15 cellular contexts compared by ENCODE assay signal in the genomic region with DNA sequence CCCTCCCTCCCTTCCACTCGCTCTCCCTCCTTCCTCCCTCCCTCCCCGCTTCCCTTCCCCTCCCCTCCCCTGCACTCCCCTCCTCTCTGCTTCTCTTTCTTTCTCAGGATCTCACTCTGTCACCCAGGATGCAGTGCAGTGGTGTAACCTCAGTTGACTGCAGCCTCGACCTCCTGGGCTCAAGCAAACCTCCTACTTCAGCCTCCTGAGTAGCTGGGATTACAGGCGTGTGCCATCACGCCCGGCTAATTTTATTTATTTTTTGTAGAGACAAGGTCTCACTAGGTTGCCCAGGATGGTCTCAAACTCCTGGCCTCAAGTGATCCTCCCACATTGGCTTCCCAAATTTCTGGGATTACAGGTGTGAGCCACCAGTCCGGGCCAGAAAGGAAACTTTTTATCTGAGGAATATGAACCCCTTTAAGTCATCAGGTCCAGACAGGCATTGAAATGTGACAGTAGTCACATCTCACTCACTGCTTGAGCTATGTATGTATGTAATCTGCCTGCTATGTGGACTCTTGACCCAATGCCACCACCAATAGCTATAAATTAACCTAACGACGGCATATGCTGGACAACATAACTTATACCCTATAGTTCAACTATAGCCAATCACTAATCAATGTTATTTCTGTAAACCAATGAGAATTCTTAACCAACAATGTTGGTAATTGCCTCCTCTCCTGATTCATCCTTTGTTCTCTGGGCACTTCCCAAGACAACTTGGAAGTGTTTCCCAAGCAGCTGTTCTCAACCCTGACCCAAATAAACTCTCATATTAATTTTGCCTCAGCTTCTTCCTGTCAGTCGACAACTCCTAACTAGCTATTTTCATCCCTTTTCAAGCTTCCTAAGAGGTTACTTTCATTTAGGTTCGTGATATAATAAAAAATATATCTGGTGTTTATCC. TPM values are rescaled to one million over a fixed set of nuclear protein-coding genes. Genes with fewer than 3 reads are reported as not detected.
DNase-seq lines count a peak whose midpoint lies in the region; ATAC-seq, FAIRE-seq and TF ChIP-seq lines count a peak whose summit lies in the region.
"Had no signal": no experiment of that assay in that cellular context is flagged by ENCODE, and none has a peak within 500 bp of the region (broad histone marks: within the 10 kb centered on the region; RNA-seq: fewer than 3 reads in every experiment).

No MANE protein-coding gene starts in this region.

- H2BK120ac ChIP-seq in H1 (replicated peaks; ENCODE audit: low read depth, low read length) (peak overlapping the region; percentile 98), mesendoderm (ENCODE audit: low read depth, low read length) (peak overlapping the region; percentile 86)

- in situ Hi-C loops in GM13976 (cut with MboI; ENCODE audit: low sequenced_read_pairs, unreplicated experiment) = no loop called here

- intact Hi-C loops in dorsolateral prefrontal cortex (cut with DNase I) = no loop called here

- peak overlapping the region; percentile 83; the same call in 1 of the 2 replicates for H2BK20ac ChIP-seq in H1 (ENCODE audit: low read length)

- H2BK15ac ChIP-seq in H1 (ENCODE audit: low read length) (no peak overlapping the region), mesendoderm (replicated peaks; ENCODE audit: low read depth) (no peak overlapping the region)

- peak overlapping the region; percentile 30; the same call in 1 of the 2 replicates for H2AK5ac ChIP-seq in H1 (ENCODE audit: low read depth, low read length)
- H2AK5ac ChIP-seq in mesendoderm (ENCODE audit: low read length) = no peak overlapping the region

- peak overlapping the region; percentile 36 for H3K18ac ChIP-seq in H1 (ENCODE audit: extremely low read depth, low read length)
- H3K18ac ChIP-seq in mesendoderm (ENCODE audit: low read length) = peak overlapping the region; percentile 70

- H4K5ac ChIP-seq in H1 (ENCODE audit: insufficient read length, low read depth, low read length) = no peak overlapping the region
- no peak overlapping the region for H4K5ac ChIP-seq in mesendoderm (ENCODE audit: low read length)

- H3K9me3 ChIP-seq in A549 = no peaks in the 10 kb centered on the region
- H3K9me3 ChIP-seq in H1 (ENCODE audit: insufficient read depth in 2 of 2, low read depth in 1 of 2, low read length in 1 of 2) = no peaks in the 10 kb centered on the region
- H3K9me3 ChIP-seq: HAP-1, heart right ventricle had no signal

- CTCF ChIA-PET in A549 (lab: Yijun Ruan, JAX) (interaction anchor here (0.6 to 2.7 kb wide), 9 partner anchors 11 to 259 kb away, joined by 3 to 9 read pairs (median 6); no protein-coding TSS in a partner anchor), H1 (lab: Charles Lee; ENCODE audit: partially characterized antibody) (interaction anchor here (0.6 to 5.7 kb wide), 11 partner anchors 8 to 1161 kb away, joined by 3 to 29 read pairs (median 4); no protein-coding TSS in a partner anchor)

- POLR2A ChIA-PET in A549 (lab: Yijun Ruan, JAX) = interaction anchor here (1.1 to 1.4 kb wide), 2 partner anchors 11 to 38 kb away, joined by 3 to 7 read pairs; partner anchors contain the start of gene SERPINB9
- POLR2A ChIA-PET in H1 (lab: Charles Lee; ENCODE audit: partially characterized antibody) = interaction anchor here (0.7 to 2.5 kb wide), 14 partner anchors 8 to 125 kb away, joined by 3 to 18 read pairs (median 4); no protein-coding TSS in a partner anchor

- H3K4me3 ChIP-seq in A549 (peak overlapping the region; percentile 18; the same call in 1 of the 3 replicates), H1 (ENCODE audit: extremely low read depth in 1 of 4, insufficient read depth in 2 of 4, low read depth in 3 of 4, low read length in 4 of 4) (peak overlapping the region in 1 of 4 experiments; percentile 34; a peak in 2 of 8 replicates), mesendoderm (ENCODE audit: low read length) (no peak overlapping the region), dorsolateral prefrontal cortex (no peak overlapping the region)
- H3K4me3 ChIP-seq: HAP-1, heart right ventricle had no signal

- H3K4me2 ChIP-seq in A549 = peak overlapping the region; percentile 95
- peak overlapping the region; percentile 37 to 58; a peak in 3 of 4 replicates for H3K4me2 ChIP-seq in H1 (ENCODE audit: insufficient read depth in 1 of 2, low read depth in 2 of 2, low read length in 2 of 2)
- H3K4me2 ChIP-seq in mesendoderm (ENCODE audit: low read length) = no peak overlapping the region

- no peak overlapping the region for H3K23ac ChIP-seq in H1 (ENCODE audit: insufficient read length)
- no peak overlapping the region for H3K23ac ChIP-seq in mesendoderm (ENCODE audit: low read length)

- H3K9ac ChIP-seq in H1 (replicated peaks in 1 of 4; ENCODE audit: extremely low read depth in 1 of 4, low read depth in 3 of 4, low read length in 3 of 4) (no peak overlapping the region), mesendoderm (ENCODE audit: low read length) (no peak overlapping the region)

- no peak overlapping the region for H3K14ac ChIP-seq in H1 (ENCODE audit: insufficient read length)

- peak overlapping the region; percentile 69 to 83 for H3K27ac ChIP-seq in A549
- peak overlapping the region; percentile 53 for H3K27ac ChIP-seq in H1 (ENCODE audit: low read depth, low read length)
- peak overlapping the region; percentile 10 for H3K27ac ChIP-seq in mesendoderm (ENCODE audit: low read depth, low read length)
- peak overlapping the region in 1 of 59 donors; percentile 32 for H3K27ac ChIP-seq in dorsolateral prefrontal cortex

- FAIRE-seq in A549 (lab: Jason Lieb, UNC) = no peak
- FAIRE-seq in H1 (lab: Jason Lieb, UNC) = no peak

- H4K91ac ChIP-seq in H1 (replicated peaks; ENCODE audit: insufficient read length, low read length) = peak overlapping the region; percentile 98

- WGBS in A549 (ENCODE audit: missing lambda C conversion rate) = 33% methylated on average over 8 of the region's 11 CpGs
- WGBS in H1 (ENCODE audit: extremely low coverage in 1 of 2, insufficient coverage in 1 of 2, insufficient read length in 1 of 2, insufficient replicate concordance in 2 of 2, low coverage in 1 of 2, low lambda C conversion rate in 2 of 2, missing lambda C conversion rate in 1 of 2), 2 experiments = 57% methylated on average over 9 of the region's 11 CpGs; no CpG with 5 or more reads in 1 of the 2 experiments
- WGBS in mesendoderm (ENCODE audit: extremely low coverage, insufficient coverage, low lambda C conversion rate) = no CpG with 5 or more reads among the region's 11 CpGs

- TF ChIP-seq EP300 in A549 (IDR thresholded peaks at IDR 0.05) (no peak), H1 (IDR thresholded peaks at IDR 0.05; ENCODE audit: borderline replicate concordance in 1 of 2, low read depth in 2 of 2, low read length in 2 of 2) (no peak)

- no peaks in the 10 kb centered on the region for H4K20me1 ChIP-seq in H1 (replicated peaks in 1 of 2; ENCODE audit: control insufficient read depth in 1 of 2, insufficient read depth in 2 of 2, low read length in 2 of 2)

- no peaks in the 10 kb centered on the region for H3K36me3 Mint-ChIP-seq in HFFc6 (ENCODE audit: low read depth)
- H3K36me3 Mint-ChIP-seq: brain had no signal

- no peak overlapping the region for H2AFZ ChIP-seq in H1 (ENCODE audit: low read length)

- TF ChIP-seq CTCF in A549 (IDR thresholded peaks at IDR 0.05) (no peak), HFFc6 (IDR thresholded peaks at IDR 0.05) (no peak), H1 (IDR thresholded peaks at IDR 0.05; ENCODE audit: control extremely low read depth in 1 of 3, insufficient read depth in 1 of 3, low read depth in 1 of 3, low read length in 3 of 3) (no peak), GM13976 (IDR thresholded peaks at IDR 0.05; ENCODE audit: borderline replicate concordance, control extremely low read depth, extremely low read depth, insufficient read depth, missing control alignments) (no peak), dorsolateral prefrontal cortex (IDR thresholded peaks at IDR 0.05 in 54 of 56, conservative IDR thresholded peaks at IDR 0.05 in 2 of 56; ENCODE audit: low read depth in 1 of 56, partially characterized antibody in 56 of 56) (no peak)

- peak overlapping the region; percentile 76 for H3K4me3 Mint-ChIP-seq in HFFc6
- H3K4me3 Mint-ChIP-seq: brain had no signal

- H3K9me3 Mint-ChIP-seq in HFFc6 = no peaks in the 10 kb centered on the region; the same call in 1 of the 2 replicates

- H3K4ac ChIP-seq in H1 (replicated peaks; ENCODE audit: insufficient read length, low read depth, low read length) (no peak overlapping the region), mesendoderm (ENCODE audit: low read depth, low read length) (peak overlapping the region; percentile 72)

- no peak for TF ChIP-seq RAD21 in A549 (conservative IDR thresholded peaks at IDR 0.05 in 1 of 2, IDR thresholded peaks at IDR 0.05 in 1 of 2)
- no peak for TF ChIP-seq RAD21 in H1 (IDR thresholded peaks at IDR 0.05 in 1 of 2, conservative IDR thresholded peaks at IDR 0.05 in 1 of 2; ENCODE audit: low read depth in 2 of 2, low read length in 2 of 2)

- peak; percentile 47 to 58; a peak in 4 of 6 replicates for ATAC-seq in A549

- peaks cover 2% of the 10 kb centered on the region; the same call in 1 of the 2 replicates for H3K23me2 ChIP-seq in H1 (ENCODE audit: low read depth, low read length)

- peak overlapping the region; percentile 35 for H3K27ac Mint-ChIP-seq in HFFc6

- H3K27me3 ChIP-seq in H1 (replicated peaks in 1 of 4; ENCODE audit: control insufficient read depth in 3 of 4, extremely low read depth in 1 of 4, insufficient read depth in 3 of 4, low read length in 3 of 4) (no peaks in the 10 kb centered on the region), mesendoderm (ENCODE audit: insufficient read depth, low read length, poor library complexity) (no peaks in the 10 kb centered on the region), dorsolateral prefrontal cortex (no peaks in the 10 kb centered on the region)
- H3K27me3 ChIP-seq: heart right ventricle had no signal

- H3K4me1 ChIP-seq in A549 (peaks cover 34% of the 10 kb centered on the region), H1 (replicated peaks in 1 of 4; ENCODE audit: control insufficient read depth in 3 of 4, insufficient read depth in 4 of 4, low read length in 3 of 4) (peaks cover 8 to 27% (median 19%) of the 10 kb centered on the region in 4 experiments), mesendoderm (ENCODE audit: control insufficient read depth, low read depth, low read length) (no peaks in the 10 kb centered on the region)

- TF ChIP-seq POLR2A in A549 (IDR thresholded peaks at IDR 0.05; ENCODE audit: low read length) = no peak
- no peak for TF ChIP-seq POLR2A in H1 (IDR thresholded peaks at IDR 0.05; ENCODE audit: control extremely low read depth in 1 of 2, low read depth in 2 of 2, low read length in 2 of 2)

- H3K36me3 ChIP-seq in H1 (ENCODE audit: control insufficient read depth in 2 of 4, insufficient read depth in 4 of 4, low read length in 3 of 4) (no peaks in the 10 kb centered on the region), mesendoderm (ENCODE audit: control insufficient read depth, insufficient read depth, low read length) (no peaks in the 10 kb centered on the region)
- H3K36me3 ChIP-seq: HAP-1, heart right ventricle had no signal

- peak overlapping the region; percentile 93 for H2BK12ac ChIP-seq in H1 (ENCODE audit: low read depth, low read length)

- H3K56ac ChIP-seq in H1 (replicated peaks; ENCODE audit: insufficient read length, low read depth, low read length) = no peak overlapping the region
- H3K56ac ChIP-seq in mesendoderm (ENCODE audit: low read length) = peak overlapping the region; percentile 61

- no peaks in the 10 kb centered on the region for H3K79me2 ChIP-seq in H1 (ENCODE audit: control insufficient read depth in 1 of 2, insufficient read depth in 2 of 2, low read length in 2 of 2)
- H3K79me2 ChIP-seq in mesendoderm (ENCODE audit: control insufficient read depth, insufficient read depth, low read length) = no peaks in the 10 kb centered on the region

- H3K79me1 ChIP-seq in H1 (ENCODE audit: low read depth, low read length) = no peaks in the 10 kb centered on the region
- no peaks in the 10 kb centered on the region for H3K79me1 ChIP-seq in mesendoderm (ENCODE audit: low read length)

- peak overlapping the region; percentile 80 for H2BK5ac ChIP-seq in H1 (ENCODE audit: low read depth, low read length)
- H2BK5ac ChIP-seq in mesendoderm (ENCODE audit: low read length) = no peak overlapping the region

- peaks cover 14% of the 10 kb centered on the region for H3K4me1 Mint-ChIP-seq in HFFc6 (ENCODE audit: low read depth)

- peaks cover 5% of the 10 kb centered on the region; the same call in 1 of the 2 replicates for H3K27me3 Mint-ChIP-seq in HFFc6 (ENCODE audit: insufficient read depth)
- H3K27me3 Mint-ChIP-seq: brain had no signal

- no peak for DNase-seq in A549 (ENCODE audit: low read depth in 1 of 2, low spot score in 1 of 2)
- no peak for DNase-seq in HFFc6
- no peak for DNase-seq in H1 (ENCODE audit: low read depth in 1 of 2, low spot score in 2 of 2)
- peak; percentile 53 for DNase-seq in mesendoderm
- no peak for DNase-seq in NCI-H2081 treated with DMSO at 0.1 percent for 48 hours (lab: John Stamatoyannopoulos, UW)
- DNase-seq in GM13976 (ENCODE audit: low spot score) = no peak
- no peak for DNase-seq in C1 segment of cervical spinal cord (lab: John Stamatoyannopoulos, UW)
- no peak for DNase-seq in dorsolateral prefrontal cortex
- DNase-seq: AML-193, heart right ventricle, NCI-H1417 treated with DMSO at 0.1 percent for 48 hours, T-helper 2 cell had no signal

- H4K8ac ChIP-seq in H1 (ENCODE audit: extremely low read depth, insufficient read depth, low read length) (no peak overlapping the region), mesendoderm (ENCODE audit: low read depth, low read length) (no peak overlapping the region)

RNA-seq across cellular contexts. Expression of gene SERPINB1, which starts 23.9 kb away (rescaled TPM):
- 98.6 and 135 TPM in 2 replicates for polyA plus RNA-seq in A549 (2011; rRNA removed)
- polyA plus RNA-seq in A549 (2012; cell fraction: cytosol; rRNA removed) = 19.2 and 22.3 TPM in 2 replicates
- polyA plus RNA-seq in A549 (2012; cell fraction: nucleus; rRNA removed) = 9.1 and 11.2 TPM in 2 replicates
- 52.6 to 63.2 TPM (median 52.7 TPM) in 3 replicates for polyA plus RNA-seq in A549 (2017; fragmentation: RNase III; extraction: RNeasy Plus Mini Kit Qiagen cat#74134 plus additional on column Dnase treatment)
- 39.0 and 42.9 TPM in 2 replicates for polyA minus RNA-seq in A549 (2011; rRNA and poly(A)+ RNA removed)
- total RNA-seq in HFFc6 (2021; fragmentation: NEBNext Ultra II Directional; extraction: Animal tissue kit (Norgen Biotek cat#: 25700)) = 10 to 100 TPM; 21.1 to 39.2 (median 29.3) TPM
- total RNA-seq in H1 (2021; fragmentation: NEBNext Ultra II Directional; extraction: Animal tissue kit (Norgen Biotek cat#: 25700)) = 17.3 and 20.0 TPM in 2 replicates
- polyA plus RNA-seq in H1 (2011; rRNA removed) = 6.1 and 8.1 TPM in 2 replicates
- polyA plus RNA-seq in H1 (2011; cell fraction: cytosol; rRNA removed) = 10.5 TPM
- 6.2 TPM for polyA plus RNA-seq in H1 (2011; cell fraction: nucleus; rRNA removed)
- polyA plus RNA-seq in H1 (2012, experiment 1 of 2) = 10.7 to 16.0 TPM (median 12.9 TPM) in 4 replicates
- polyA plus RNA-seq in H1 (2012, experiment 2 of 2) = 4.4 TPM
- 11.4 TPM for polyA plus RNA-seq in H1 (2013, experiment 1 of 2)
- polyA plus RNA-seq in H1 (2013, experiment 2 of 2) = 11.6 TPM
- polyA minus RNA-seq in H1 (2011; rRNA and poly(A)+ RNA removed) = 6.2 and 8.8 TPM in 2 replicates
- 8.2 TPM for polyA minus RNA-seq in H1 (2011; cell fraction: cytosol; rRNA and poly(A)+ RNA removed)
- 8.8 TPM for polyA minus RNA-seq in H1 (2011; cell fraction: nucleus; rRNA and poly(A)+ RNA removed)
- 13.7 TPM for polyA plus RNA-seq in mesendoderm (2013, experiment 1 of 2)
- polyA plus RNA-seq in mesendoderm (2013, experiment 2 of 2) = 12.7 TPM
- 10 to 100 TPM in 86 of 120 experiments, 1 to 10 TPM in 34; 5.2 to 34.5 (median 12.1) TPM for total RNA-seq in dorsolateral prefrontal cortex
- polyA plus RNA-seq: neural cell had no signal

RNA-seq across cellular contexts. Expression of gene SERPINB9, which starts 37.6 kb away (rescaled TPM):
- 24.7 and 25.7 TPM in 2 replicates for polyA plus RNA-seq in A549 (2011; rRNA removed)
- 8.2 and 9.9 TPM in 2 replicates for polyA plus RNA-seq in A549 (2012; cell fraction: cytosol; rRNA removed)
- polyA plus RNA-seq in A549 (2012; cell fraction: nucleus; rRNA removed) = 4.4 and 6.7 TPM in 2 replicates
- polyA plus RNA-seq in A549 (2017; fragmentation: RNase III; extraction: RNeasy Plus Mini Kit Qiagen cat#74134 plus additional on column Dnase treatment) = 8.7 TPM in 3 replicates
- polyA minus RNA-seq in A549 (2011; rRNA and poly(A)+ RNA removed) = 26.4 and 31.6 TPM in 2 replicates
- 1 to 10 TPM in 3 of 6 experiments, under 1 TPM in 3; 0.73 to 1.4 (median 1.1) TPM for total RNA-seq in HFFc6 (2021; fragmentation: NEBNext Ultra II Directional; extraction: Animal tissue kit (Norgen Biotek cat#: 25700))
- 63.5 and 66.8 TPM in 2 replicates for total RNA-seq in H1 (2021; fragmentation: NEBNext Ultra II Directional; extraction: Animal tissue kit (Norgen Biotek cat#: 25700))
- polyA plus RNA-seq in H1 (2011; rRNA removed) = 53.5 and 93.8 TPM in 2 replicates
- polyA plus RNA-seq in H1 (2011; cell fraction: cytosol; rRNA removed) = 58.9 TPM
- 23.5 TPM for polyA plus RNA-seq in H1 (2011; cell fraction: nucleus; rRNA removed)
- polyA plus RNA-seq in H1 (2012, experiment 1 of 2) = 56.9 to 68.1 TPM (median 58.4 TPM) in 4 replicates
- 26.8 TPM for polyA plus RNA-seq in H1 (2012, experiment 2 of 2)
- 31.2 TPM for polyA plus RNA-seq in H1 (2013, experiment 1 of 2)
- 29.8 TPM for polyA plus RNA-seq in H1 (2013, experiment 2 of 2)
- 100 and 149 TPM in 2 replicates for polyA minus RNA-seq in H1 (2011; rRNA and poly(A)+ RNA removed)
- polyA minus RNA-seq in H1 (2011; cell fraction: cytosol; rRNA and poly(A)+ RNA removed) = 53.1 TPM
- 25.0 TPM for polyA minus RNA-seq in H1 (2011; cell fraction: nucleus; rRNA and poly(A)+ RNA removed)
- 281 TPM for polyA plus RNA-seq in mesendoderm (2013, experiment 1 of 2)
- polyA plus RNA-seq in mesendoderm (2013, experiment 2 of 2) = 280 TPM
- 10 to 100 TPM in 114 of 120 experiments, 1 to 10 TPM in 6; 8.0 to 22.0 (median 14.4) TPM for total RNA-seq in dorsolateral prefrontal cortex
